ENCODE assay signal across 8 cellular contexts in the genomic region with DNA sequence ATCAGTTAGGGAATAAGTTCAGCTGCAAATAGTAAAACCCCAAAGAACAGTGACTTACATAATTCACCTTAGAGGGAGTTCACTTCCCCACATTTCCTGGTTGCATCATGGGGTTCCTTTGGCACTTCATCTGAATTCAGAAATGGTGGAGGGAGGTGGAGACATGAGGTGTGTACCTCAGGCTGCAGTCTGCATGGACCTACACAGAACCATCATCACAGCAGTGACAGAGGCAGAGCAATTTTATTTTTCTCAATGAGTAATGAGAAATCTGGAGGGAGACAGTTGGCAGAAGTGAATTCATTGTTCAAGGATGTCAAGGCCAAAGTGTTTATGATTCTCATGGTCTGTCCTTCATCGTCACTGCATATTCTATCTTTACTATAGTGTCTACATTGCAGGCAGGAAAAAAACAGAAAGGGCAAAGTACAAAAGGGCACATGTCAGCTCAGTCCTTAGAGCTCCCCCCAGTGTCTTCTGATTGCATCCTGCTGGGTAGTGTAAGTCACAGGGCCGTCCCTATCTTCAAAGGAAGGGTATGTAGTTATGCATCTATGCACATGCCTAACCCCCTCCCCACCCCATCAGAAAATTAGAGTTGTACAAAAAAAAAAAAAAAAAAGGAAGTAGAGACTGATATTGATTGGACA.
DNase-seq lines count a peak whose midpoint lies in the region; ATAC-seq, FAIRE-seq and TF ChIP-seq lines count a peak whose summit lies in the region.

No MANE protein-coding gene starts in this region.

- DNase-seq in AG09309 (ENCODE audit: low read depth), result no peak
- peak; percentile 65 to 67 for DNase-seq in Kasumi-1 (lab: John Stamatoyannopoulos, UW)
- DNase-seq in bronchial epithelial cell (ENCODE audit: low read depth), result peak; percentile 9
- peak; percentile 65 for DNase-seq in pons (ENCODE audit: low spot score)
- DNase-seq in COLO668 (lab: John Stamatoyannopoulos, UW; ENCODE audit: unreplicated experiment), result no peak
- DNase-seq in frontal cortex (ENCODE audit: low spot score in 2 of 2), result no peak
- no peak for DNase-seq in ovary

- 43 to 58% (median 53%) methylated on average over 2 of the region's 2 CpGs for WGBS in ovary, 3 donors

- no peaks in the 10 kb centered on the region for H3K9me3 ChIP-seq in ovary

- no peaks in the 10 kb centered on the region for H3K36me3 ChIP-seq in bronchial epithelial cell (ENCODE audit: control insufficient read depth, insufficient read depth, low read length)
- no peaks in the 10 kb centered on the region for H3K36me3 ChIP-seq in ovary

- TF ChIP-seq CTCF in AG09309 (IDR thresholded peaks at IDR 0.05; ENCODE audit: control insufficient read depth, insufficient read depth, low read depth, low read length, missing control alignments) (peak; percentile 5), bronchial epithelial cell (IDR thresholded peaks at IDR 0.05; ENCODE audit: insufficient read depth, low read length, severe bottlenecking) (no peak), ovary (IDR thresholded peaks at IDR 0.05) (no peak)

- no peak overlapping the region for H3K4me3 ChIP-seq in AG09309 (ENCODE audit: control insufficient read depth, low read depth, low read length)
- H3K4me3 ChIP-seq in bronchial epithelial cell (ENCODE audit: low read depth, low read length), result no peak overlapping the region
- H3K4me3 ChIP-seq in ovary, result no peak overlapping the region

- TF ChIP-seq EP300 in ovary (IDR thresholded peaks at IDR 0.05), result no peak

- TF ChIP-seq POLR2A in ovary (IDR thresholded peaks at IDR 0.05), result no peak

- FAIRE-seq in bronchial epithelial cell (lab: Jason Lieb, UNC) (no peak), frontal cortex (lab: Jason Lieb, UNC) (no peak)

- intact Hi-C loops in ovary (cut with DNase I), result no loop called here

- no peak overlapping the region for H3K27ac ChIP-seq in ovary

- H3K27me3 ChIP-seq in bronchial epithelial cell (ENCODE audit: control insufficient read depth, insufficient read depth, low read length), result no peaks in the 10 kb centered on the region
- H3K27me3 ChIP-seq in ovary, result no peaks in the 10 kb centered on the region

- peak; percentile 73 for ATAC-seq in GM19035 (IDR thresholded peaks at IDR 0.05; ENCODE audit: unreplicated experiment)

- H3K4me1 ChIP-seq in ovary (ENCODE audit: insufficient read depth), result no peaks in the 10 kb centered on the region

Comparison
In these comparisons a context has a peak if more than half of its experiments do, and no peak if none do; other contexts are left out.
1. DNase-seq: peak in Kasumi-1 (2 of 2), bronchial epithelial cell (single experiment) and pons (single experiment); none in AG09309 (single experiment), COLO668 (single experiment), frontal cortex (0 of 2) and ovary (0 of 5).